In the genomic region with DNA sequence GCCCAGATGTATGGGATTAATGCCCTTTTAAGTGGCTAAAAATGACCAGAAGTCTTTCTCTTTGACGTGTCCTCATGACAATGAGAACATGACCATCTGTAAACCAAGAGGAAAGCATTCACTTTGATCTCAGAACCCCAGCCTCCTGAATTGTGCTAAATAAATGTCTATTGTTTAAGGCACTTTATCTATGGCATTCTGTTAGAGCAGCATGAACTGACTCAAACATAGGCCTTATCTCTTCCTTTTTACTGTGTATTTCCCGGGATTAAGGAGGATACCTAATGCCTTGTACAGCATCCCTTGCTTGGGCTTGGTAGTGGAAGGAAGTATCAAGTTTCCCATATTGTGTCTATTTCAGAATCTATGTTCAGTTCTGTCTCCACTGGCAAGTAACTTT, we compare ENCODE assay signal across 29 cellular contexts. TPM values are rescaled to one million over a fixed set of nuclear protein-coding genes. Genes with fewer than 3 reads are reported as not detected.
"Had no signal": no experiment of that assay in that cellular context is flagged by ENCODE, and none has a peak within 500 bp of the region (broad histone marks: within the 10 kb centered on the region; RNA-seq: fewer than 3 reads in every experiment).

No MANE protein-coding gene starts in this region.

- H3K27me3 Mint-ChIP-seq: activated naive CD4-positive, alpha-beta T cell treated with anti-CD3 and anti-CD28 coated beads, Interleukin-2, amount 50 U/mL, for 24 hours; activated naive CD8-positive, alpha-beta T cell treated with anti-CD3 and anti-CD28 coated beads, Interleukin-2, amount 10 ng/mL, durations not matched to agents 7 days and 5 days; activated T-cell treated with anti-CD3 and anti-CD28 coated beads, Interleukin-2, amount 50 U/mL, for 24 hours; central memory CD8-positive, alpha-beta T cell had no signal

- DNase-seq: activated CD4-positive, alpha-beta T cell treated with anti-CD3 and anti-CD28 coated beads, Interleukin-2, amount 10 ng/mL, durations not matched to agents 24 days and 14 days; activated CD4-positive, alpha-beta T cell treated with anti-CD3 and anti-CD28 coated beads, Interleukin-2, amount 50 U/mL, for 4 hours; activated CD8-positive, alpha-beta T cell treated with anti-CD3 and anti-CD28 coated beads, Interleukin-2, amount 10 ng/mL, durations not matched to agents 7 days and 5 days; activated gamma-delta T cell; activated naive CD4-positive, alpha-beta T cell treated with Interleukin-2 at 50 U/mL for 16 hours; activated naive CD8-positive, alpha-beta T cell treated with anti-CD3 and anti-CD28 coated beads, Interleukin-2, amount 10 ng/mL, durations not matched to agents 7 days and 5 days; activated T-cell treated with anti-CD3 and anti-CD28 coated beads, Interleukin-2, amount 50 U/mL, for 24 hours; amygdala; Kasumi-1; KBM-7; MG63; NCI-H1048; NCI-H1105 treated with DMSO at 0.1 percent for 48 hours; NCI-H1436; NCI-H1694; NCI-H1930; NCI-H2081 treated with DMSO at 0.1 percent for 48 hours; NCI-H2171; NCI-H510A treated with DMSO at 0.1 percent for 48 hours; SHP77; SJCRH30 had no signal

- H3K27ac Mint-ChIP-seq: activated CD4-positive, alpha-beta T cell treated with anti-CD3 and anti-CD28 coated beads, Interleukin-2, amount 10 ng/mL, durations not matched to agents 24 days and 14 days; activated CD8-positive, alpha-beta T cell treated with anti-CD3 and anti-CD28 coated beads, Interleukin-2, amount 10 ng/mL, durations not matched to agents 7 days and 5 days; activated naive CD8-positive, alpha-beta T cell treated with anti-CD3 and anti-CD28 coated beads, Interleukin-2, amount 10 ng/mL, durations not matched to agents 7 days and 5 days; activated T-cell treated with anti-CD3 and anti-CD28 coated beads, Interleukin-2, amount 50 U/mL, for 24 hours; activated T-helper 2 cell treated with anti-CD3 and anti-CD28 coated beads, Interferon-gamma antibody, Interleukin-2, Interleukin-4, amounts not matched to agents 10 μg/mL and 5 μg/mL and 100 μg/mL, durations not matched to agents 14 hours and 24 hours and 36 hours; T-helper 1 cell treated with Interleukin-12 subunit alpha and Interleukin-12 subunit beta and Interleukin-4 antibody, amounts not matched to agents 30 μg/mL and 1 μg/mL, for 36 hours; T-helper 2 cell treated with Interferon-gamma antibody and Interleukin-4, amounts not matched to agents 5 μg/mL and 100 μg/mL, for 36 hours had no signal

- H3K36me3 Mint-ChIP-seq: activated naive CD4-positive, alpha-beta T cell treated with anti-CD3 and anti-CD28 coated beads, Interleukin-2, amount 50 U/mL, for 24 hours had no signal

- H3K4me3 ChIP-seq: ascending aorta, cardiac muscle cell, MG63, SJCRH30, SK-N-MC had no signal

- H3K4me3 Mint-ChIP-seq: activated CD4-positive, alpha-beta T cell treated with anti-CD3 and anti-CD28 coated beads, Interleukin-2, amount 10 ng/mL, durations not matched to agents 24 days and 14 days; activated CD8-positive, alpha-beta T cell treated with anti-CD3 and anti-CD28 coated beads, Interleukin-2, amount 10 ng/mL, durations not matched to agents 7 days and 5 days; activated naive CD4-positive, alpha-beta T cell treated with anti-CD3 and anti-CD28 coated beads, Interleukin-2, amount 50 U/mL, for 24 hours; activated naive CD8-positive, alpha-beta T cell treated with anti-CD3 and anti-CD28 coated beads, Interleukin-2, amount 10 ng/mL, durations not matched to agents 7 days and 5 days; activated T-cell treated with anti-CD3 and anti-CD28 coated beads, Interleukin-2, amount 50 U/mL, for 24 hours; central memory CD8-positive, alpha-beta T cell; T-helper 1 cell treated with Interleukin-12 subunit alpha and Interleukin-12 subunit beta and Interleukin-4 antibody, amounts not matched to agents 30 μg/mL and 1 μg/mL, for 36 hours; T-helper 2 cell treated with Interferon-gamma antibody and Interleukin-4, amounts not matched to agents 5 μg/mL and 100 μg/mL, for 36 hours had no signal

RNA-seq across cellular contexts. Expression of a gene that starts 47.2 kb away (rescaled TPM):
- total RNA-seq: activated CD8-positive, alpha-beta T cell treated with anti-CD3 and anti-CD28 coated beads, Interleukin-2, amount 10 ng/mL, durations not matched to agents 7 days and 5 days; SJCRH30 had no signal
